Comparison of ENCODE assay signal across 19 cellular contexts in genomic region chr16:69157189-69157588, GRCh38.
"Had no signal": no experiment of that assay in that cellular context is flagged by ENCODE, and none has a peak within 500 bp of the region (broad histone marks: within the 10 kb centered on the region; RNA-seq: fewer than 3 reads in every experiment).

No MANE protein-coding gene starts in this region.

- H3K27me3 Mint-ChIP-seq: memory B cell; natural killer cell treated with Interleukin-12 subunit alpha and Interleukin-12 subunit beta and Interleukin-15 and Interleukin-18, amount 100 ng/mL, for 72 hours; type B pancreatic cell had no signal

- H3K9me3 Mint-ChIP-seq: memory B cell; natural killer cell treated with Interleukin-12 subunit alpha and Interleukin-12 subunit beta and Interleukin-15 and Interleukin-18, amount 100 ng/mL, for 72 hours; type B pancreatic cell had no signal

- H3K27me3 ChIP-seq: heart left ventricle, neutrophil, pancreas, vagina had no signal

- H3K4me1 Mint-ChIP-seq: memory B cell had no signal

- H3K27ac ChIP-seq: heart left ventricle, neutrophil, pancreas, psoas muscle, SK-N-MC, thoracic aorta, vagina had no signal

- FAIRE-seq: endometrium, pancreas had no signal

- H3K4me3 ChIP-seq: heart left ventricle, pancreas, psoas muscle, SK-N-MC, thoracic aorta, vagina had no signal

- ATAC-seq: heart left ventricle; left cardiac atrium; natural killer cell treated with Interleukin-12 subunit alpha and Interleukin-12 subunit beta and Interleukin-15 and Interleukin-18, amount 100 ng/mL, for 72 hours; pancreas; psoas muscle; right cardiac atrium had no signal

- H3K4me1 ChIP-seq: heart left ventricle, pancreas, psoas muscle, vagina had no signal

- H3K9me3 ChIP-seq: heart left ventricle, neutrophil, pancreas, psoas muscle, thoracic aorta, vagina had no signal

- H3K27ac Mint-ChIP-seq: memory B cell; natural killer cell treated with Interleukin-12 subunit alpha and Interleukin-12 subunit beta and Interleukin-15 and Interleukin-18, amount 100 ng/mL, for 72 hours; type B pancreatic cell had no signal

- H3K4me3 Mint-ChIP-seq: memory B cell; natural killer cell treated with Interleukin-12 subunit alpha and Interleukin-12 subunit beta and Interleukin-15 and Interleukin-18, amount 100 ng/mL, for 72 hours; type B pancreatic cell had no signal

- DNase-seq: activated gamma-delta T cell treated with Interleukin-2 at 50 U/mL for 16 hours; effector CD4-positive, alpha-beta T cell; heart left ventricle; islet precursor cell; left cardiac atrium; pancreas; psoas muscle; right cardiac atrium; stimulated activated CD4-positive, alpha-beta T cell treated with anti-CD3 and anti-CD28 coated beads, Interleukin-12 subunit alpha, Interleukin-12 subunit beta, amount 100 ng/mL, for 4 hours; stimulated activated CD4-positive, alpha-beta T cell treated with anti-CD3 and anti-CD28 coated beads, Interleukin-4, amount 100 ng/mL, for 4 hours; SW 1271 had no signal
